12 cellular contexts compared by ENCODE assay signal in the genomic region with DNA sequence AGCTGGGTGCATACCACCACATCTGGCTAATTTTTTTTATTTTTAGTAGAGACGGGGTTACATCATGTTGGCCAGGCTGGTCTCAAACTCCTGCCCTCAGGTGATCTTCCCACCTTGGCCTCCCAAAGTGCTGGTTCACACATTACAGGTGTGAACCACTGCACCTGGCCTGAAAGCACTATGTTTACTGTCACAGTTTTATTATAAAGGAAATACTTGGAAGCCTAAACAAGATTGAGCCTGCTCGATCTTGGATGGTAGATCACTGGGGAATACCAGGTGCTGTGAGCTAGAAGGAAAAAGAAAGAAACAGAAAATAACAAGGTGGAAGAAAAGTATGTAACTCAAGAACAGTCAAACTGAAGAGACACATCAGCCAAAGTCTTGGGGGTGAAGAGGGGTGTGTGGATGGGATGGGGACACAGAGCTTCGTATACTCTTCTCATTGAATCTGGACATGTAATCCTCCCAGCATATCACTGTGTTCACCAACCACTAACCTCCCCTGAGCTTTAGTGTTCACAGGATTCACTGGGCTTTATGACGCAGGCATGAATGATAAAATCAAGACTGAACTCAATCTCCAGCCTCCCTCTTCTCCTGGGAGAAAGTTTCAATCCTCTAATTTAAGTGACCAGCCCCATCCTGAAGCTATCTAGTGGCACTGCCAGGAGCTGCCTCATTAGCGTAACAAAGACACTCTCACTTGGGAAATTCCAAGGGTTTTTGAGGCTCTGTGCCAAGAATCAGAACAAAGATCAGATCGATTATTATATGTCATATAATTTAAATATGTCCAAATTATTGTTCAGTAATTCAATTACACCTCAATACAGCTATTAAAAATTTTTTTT. TPM values are rescaled to one million over a fixed set of nuclear protein-coding genes. Genes with fewer than 3 reads are reported as not detected.
DNase-seq lines count a peak whose midpoint lies in the region; ATAC-seq and TF ChIP-seq lines count a peak whose summit lies in the region.
"Had no signal": no experiment of that assay in that cellular context is flagged by ENCODE, and none has a peak within 500 bp of the region (broad histone marks: within the 10 kb centered on the region; RNA-seq: fewer than 3 reads in every experiment).

No MANE protein-coding gene starts in this region.

- H3K27me3 Mint-ChIP-seq in natural killer cell (ENCODE audit: low read depth in 2 of 2) (no peaks in the 10 kb centered on the region), glutamatergic neuron (ENCODE audit: unreplicated experiment) (no peaks in the 10 kb centered on the region)
- no peaks in the 10 kb centered on the region for H3K27me3 Mint-ChIP-seq in natural killer cell treated with Interleukin-12 subunit alpha and Interleukin-12 subunit beta and Interleukin-15 and Interleukin-18, amount 100 ng/mL, for 72 hours
- no peaks in the 10 kb centered on the region for H3K27me3 Mint-ChIP-seq in activated naive CD8-positive, alpha-beta T cell

- H3K4me1 Mint-ChIP-seq in natural killer cell (peaks cover 64 to 77% of the 10 kb centered on the region in 2 donors), glutamatergic neuron (ENCODE audit: low read depth, unreplicated experiment) (peaks cover 11% of the 10 kb centered on the region)
- H3K4me1 Mint-ChIP-seq in natural killer cell treated with Interleukin-12 subunit alpha and Interleukin-12 subunit beta and Interleukin-15 and Interleukin-18, amount 100 ng/mL, for 72 hours (ENCODE audit: low read depth in 2 of 2): peaks cover 49 to 59% of the 10 kb centered on the region in 2 donors
- H3K4me1 Mint-ChIP-seq in activated naive CD8-positive, alpha-beta T cell (ENCODE audit: low read depth): peaks cover 63% of the 10 kb centered on the region

- H3K36me3 Mint-ChIP-seq in natural killer cell: no peaks in the 10 kb centered on the region
- no peaks in the 10 kb centered on the region for H3K36me3 Mint-ChIP-seq in natural killer cell treated with Interleukin-12 subunit alpha and Interleukin-12 subunit beta and Interleukin-15 and Interleukin-18, amount 100 ng/mL, for 72 hours
- H3K36me3 Mint-ChIP-seq in activated naive CD8-positive, alpha-beta T cell: peaks cover 3% of the 10 kb centered on the region
- H3K36me3 Mint-ChIP-seq in glutamatergic neuron (ENCODE audit: unreplicated experiment): no peaks in the 10 kb centered on the region

- H3K27ac Mint-ChIP-seq in natural killer cell (peak overlapping the region; percentile 86 to 91), glutamatergic neuron (ENCODE audit: unreplicated experiment) (no peak overlapping the region)
- H3K27ac Mint-ChIP-seq in natural killer cell treated with Interleukin-12 subunit alpha and Interleukin-12 subunit beta and Interleukin-15 and Interleukin-18, amount 100 ng/mL, for 72 hours: peak overlapping the region in 1 of 2 donors; percentile 50
- H3K27ac Mint-ChIP-seq in activated naive CD8-positive, alpha-beta T cell: peak overlapping the region; percentile 71

- TF ChIP-seq CTCF in natural killer cell (IDR thresholded peaks at IDR 0.05) (no peak), glutamatergic neuron (IDR thresholded peaks at IDR 0.05; ENCODE audit: partially characterized antibody, unreplicated experiment) (no peak)

- DNase-seq in natural killer cell (no peak), iPS-NIHi7 (ENCODE audit: extremely low spot score) (peak; percentile 33), NCI-H2196 (lab: John Stamatoyannopoulos, UW; ENCODE audit: unreplicated experiment) (no peak), kidney tubule cell (ENCODE audit: low spot score) (no peak), glutamatergic neuron (no peak)
- DNase-seq in natural killer cell treated with Interleukin-12 subunit alpha and Interleukin-12 subunit beta and Interleukin-15 and Interleukin-18, amount 100 ng/mL, for 72 hours (ENCODE audit: low spot score): no peak
- DNase-seq: NCI-H1105 treated with DMSO at 0.1 percent for 48 hours, NCI-H526, psoas muscle, T1000 had no signal

- H3K9me3 Mint-ChIP-seq in natural killer cell: no peaks in the 10 kb centered on the region
- no peaks in the 10 kb centered on the region for H3K9me3 Mint-ChIP-seq in natural killer cell treated with Interleukin-12 subunit alpha and Interleukin-12 subunit beta and Interleukin-15 and Interleukin-18, amount 100 ng/mL, for 72 hours
- H3K9me3 Mint-ChIP-seq in activated naive CD8-positive, alpha-beta T cell (ENCODE audit: low read depth): no peaks in the 10 kb centered on the region
- H3K9me3 Mint-ChIP-seq in glutamatergic neuron (ENCODE audit: unreplicated experiment): no peaks in the 10 kb centered on the region

- intact Hi-C loops in natural killer cell (cut with micrococcal nuclease): no loop called here

- ATAC-seq in natural killer cell (no peak), GM18520 (IDR thresholded peaks at IDR 0.05; ENCODE audit: unreplicated experiment) (no peak)
- no peak for ATAC-seq in natural killer cell treated with Interleukin-12 subunit alpha and Interleukin-12 subunit beta and Interleukin-15 and Interleukin-18, amount 100 ng/mL, for 72 hours
- ATAC-seq: psoas muscle had no signal

- H3K4me3 Mint-ChIP-seq in natural killer cell (no peak overlapping the region), glutamatergic neuron (ENCODE audit: unreplicated experiment) (no peak overlapping the region)
- no peak overlapping the region for H3K4me3 Mint-ChIP-seq in natural killer cell treated with Interleukin-12 subunit alpha and Interleukin-12 subunit beta and Interleukin-15 and Interleukin-18, amount 100 ng/mL, for 72 hours
- peak overlapping the region; percentile 25 for H3K4me3 Mint-ChIP-seq in activated naive CD8-positive, alpha-beta T cell

RNA-seq across cellular contexts. Expression of a gene that starts 40.9 kb away (rescaled TPM):
- total RNA-seq in natural killer cell (10 to 100 TPM; 80.1 to 99.9 (median 99.8) TPM), glutamatergic neuron (ENCODE audit: unreplicated experiment) (66.0 TPM)
- 100 to 1,000 TPM in 1 of 2 donors, 10 to 100 TPM in 1; 84.4 to 150 TPM for total RNA-seq in natural killer cell treated with Interleukin-12 subunit alpha and Interleukin-12 subunit beta and Interleukin-15 and Interleukin-18, amount 100 ng/mL, for 72 hours
